In the genomic region with DNA sequence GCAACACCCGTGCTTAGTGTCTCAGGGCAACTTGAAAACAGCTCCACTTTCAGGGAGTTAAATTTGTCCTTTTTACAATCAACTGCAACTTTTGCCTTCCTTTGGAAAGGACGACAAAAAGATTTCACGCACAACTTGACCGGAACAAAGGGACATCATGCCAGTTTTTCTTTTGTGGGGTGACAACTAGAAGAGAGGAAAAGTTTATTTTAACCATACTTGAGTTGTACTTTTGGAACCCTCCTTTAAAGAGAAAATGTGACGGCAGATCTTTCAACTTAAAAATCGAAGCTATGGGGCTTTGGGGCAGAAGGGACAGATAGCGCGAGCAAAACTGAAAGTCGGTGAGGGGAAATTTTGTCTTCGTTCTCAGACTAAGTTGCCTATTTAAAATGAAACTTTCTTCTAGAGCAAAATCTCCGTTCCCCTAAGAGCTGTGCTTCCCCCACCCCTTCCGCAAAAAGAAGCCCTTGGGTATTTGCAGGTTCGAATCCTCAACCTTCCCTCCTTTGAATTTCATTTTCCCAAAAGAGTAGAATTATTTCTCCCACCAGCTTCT, we compare ENCODE assay signal across 12 cellular contexts. TPM values are rescaled to one million over a fixed set of nuclear protein-coding genes. Genes with fewer than 3 reads are reported as not detected.
DNase-seq lines count a peak whose midpoint lies in the region; ATAC-seq, FAIRE-seq and TF ChIP-seq lines count a peak whose summit lies in the region.
"Had no signal": no experiment of that assay in that cellular context is flagged by ENCODE, and none has a peak within 500 bp of the region (broad histone marks: within the 10 kb centered on the region; RNA-seq: fewer than 3 reads in every experiment).

No MANE protein-coding gene starts in this region.

- dilution Hi-C loops in mammary epithelial cell (cut with HindIII; ENCODE audit: low sequenced_read_pairs), result no loop called here

- no peaks in the 10 kb centered on the region for H4K20me1 ChIP-seq in GM12878 (ENCODE audit: control insufficient read depth, insufficient read depth)
- no peaks in the 10 kb centered on the region for H4K20me1 ChIP-seq in neural cell (ENCODE audit: insufficient read depth)
- H4K20me1 ChIP-seq in mammary epithelial cell (ENCODE audit: insufficient read depth, low read length), result no peaks in the 10 kb centered on the region

- peak; percentile 55 for ATAC-seq in GM12878
- no peak for ATAC-seq in HG03159 (IDR thresholded peaks at IDR 0.05; ENCODE audit: unreplicated experiment)
- ATAC-seq in sciatic nerve, result no peak

- peak overlapping the region; percentile 25; the same call in 1 of the 2 replicates for H3K4me2 ChIP-seq in GM12878 (ENCODE audit: control insufficient read depth, insufficient read depth)
- H3K4me2 ChIP-seq in neural cell (ENCODE audit: low read length), result no peak overlapping the region
- no peak overlapping the region for H3K4me2 ChIP-seq in mammary epithelial cell (ENCODE audit: insufficient read depth, low read depth, low read length)

- H3K4me1 ChIP-seq in GM12878 (ENCODE audit: control insufficient read depth, insufficient read depth, low read length) (no peaks in the 10 kb centered on the region), mammary epithelial cell (ENCODE audit: insufficient read depth, low read length) (peaks cover 5% of the 10 kb centered on the region), uterus (peaks cover 0 to 8% of the 10 kb centered on the region in 2 donors)

- intact Hi-C loops in GM12878 (cut with micrococcal nuclease; ENCODE audit: unreplicated experiment), result no loop called here
- intact Hi-C loops in sciatic nerve (cut with DNase I), result no loop called here
- intact Hi-C loops in mammary epithelial cell (cut with micrococcal nuclease), result no loop called here
- intact Hi-C loops in uterus (cut with DNase I; ENCODE audit: low total_unique reads), result loop anchor here (10.0 kb wide), 1 partner anchor 685 kb away; no protein-coding TSS in a partner anchor

- peaks cover 88% of the 10 kb centered on the region for H3K27me3 ChIP-seq in H7 (ENCODE audit: control insufficient read depth, insufficient read depth, low read length)
- H3K27me3 ChIP-seq in GM12878 (replicated peaks in 1 of 2; ENCODE audit: control insufficient read depth in 2 of 2, insufficient read depth in 2 of 2, low read length in 1 of 2), result peaks cover 1 to 11% of the 10 kb centered on the region in 2 experiments; a peak in 3 of 4 replicates
- H3K27me3 ChIP-seq in neural cell (ENCODE audit: insufficient read depth, low read depth, low read length), result peaks cover 96% of the 10 kb centered on the region
- peaks cover 75% of the 10 kb centered on the region for H3K27me3 ChIP-seq in mammary epithelial cell (ENCODE audit: insufficient read depth, low read length)
- peaks cover 24 to 78% of the 10 kb centered on the region in 2 donors for H3K27me3 ChIP-seq in uterus

- SMC1A ChIA-PET in GM12878 (lab: Charles Lee; ENCODE audit: uncharacterized antibody, unreplicated experiment), result interaction anchor here (0.5 kb wide), 1 partner anchor 139 kb away, joined by 4 read pairs; no protein-coding TSS in a partner anchor

- RAD21 ChIA-PET in GM12878 (lab: Charles Lee; ENCODE audit: unreplicated experiment), result no interaction called here

- H3K79me2 ChIP-seq in GM12878 (ENCODE audit: control insufficient read depth, insufficient read depth, low read length) (no peaks in the 10 kb centered on the region), neural cell (replicated peaks; ENCODE audit: insufficient read depth, low read length) (no peaks in the 10 kb centered on the region), mammary epithelial cell (ENCODE audit: insufficient read depth, low read length) (no peaks in the 10 kb centered on the region)

- TF ChIP-seq EP300 in GM12878 (IDR thresholded peaks at IDR 0.05; ENCODE audit: borderline replicate concordance in 1 of 2, control insufficient read depth in 1 of 2, low read depth in 2 of 2, low read length in 2 of 2) (no peak), neural cell (conservative IDR thresholded peaks at IDR 0.05; ENCODE audit: poor library complexity, severe bottlenecking) (no peak)

- FAIRE-seq in GM12878 (lab: Jason Lieb, UNC), result no peak

- no peak for TF ChIP-seq POLR2A in GM12878 (IDR thresholded peaks at IDR 0.05; ENCODE audit: low read depth, low read length)
- no peak for TF ChIP-seq POLR2A in uterus (IDR thresholded peaks at IDR 0.05)

- DNase-seq in ELF-1 (ENCODE audit: low read depth, low spot score) (peak; percentile 16), H7 (no peak), GM12878 (ENCODE audit: low read depth, low spot score) (no peak), sciatic nerve (ENCODE audit: low spot score) (no peak), mammary epithelial cell (no peak), uterus (no peak)
- DNase-seq: DMS 273 treated with DMSO at 0.1 percent for 48 hours, NCI-H1105, NCI-H526 treated with DMSO at 0.1 percent for 48 hours had no signal

- 27% methylated on average over 13 of the region's 13 CpGs for whole genome bisulfite sequencing in GM12878 (ENCODE audit: insufficient coverage, insufficient replicate concordance, low lambda C conversion rate, missing lambda C conversion rate)
- 25% methylated on average over 13 of the region's 13 CpGs for WGBS in mammary epithelial cell (ENCODE audit: low coverage, missing lambda C conversion rate)

- H3K9me3 ChIP-seq in GM12878 (replicated peaks; ENCODE audit: control insufficient read depth, insufficient read depth, low read length), result peaks cover 31% of the 10 kb centered on the region; the same call in 2 of the 3 replicates
- H3K9me3 ChIP-seq in neural cell (ENCODE audit: low read length), result no peaks in the 10 kb centered on the region
- peaks cover 14% of the 10 kb centered on the region for H3K9me3 ChIP-seq in mammary epithelial cell (replicated peaks; ENCODE audit: insufficient read depth, low read length)
- no peaks in the 10 kb centered on the region for H3K9me3 ChIP-seq in uterus

- in situ Hi-C loops in GM12878 (cut with MboI), result no loop called here
- in situ Hi-C loops in mammary epithelial cell (cut with MboI; ENCODE audit: low sequenced_read_pairs in 2 of 2), result no loop called here

- POLR2A ChIA-PET in GM12878 (lab: Charles Lee), result interaction anchor here (0.6 kb wide), 1 partner anchor 581 kb away, joined by 5 read pairs; no protein-coding TSS in a partner anchor

- H3K36me3 ChIP-seq in H7 (replicated peaks; ENCODE audit: control insufficient read depth, insufficient read depth, low read length), result no peaks in the 10 kb centered on the region
- H3K36me3 ChIP-seq in GM12878 (ENCODE audit: control insufficient read depth in 2 of 2, insufficient read depth in 2 of 2, low read length in 1 of 2), result no peaks in the 10 kb centered on the region
- H3K36me3 ChIP-seq in neural cell (ENCODE audit: insufficient read depth, low read length), result no peaks in the 10 kb centered on the region
- no peaks in the 10 kb centered on the region for H3K36me3 ChIP-seq in mammary epithelial cell (ENCODE audit: insufficient read depth, low read length)
- no peaks in the 10 kb centered on the region for H3K36me3 ChIP-seq in uterus
- H3K36me3 ChIP-seq: SJSA1 had no signal

- no peak overlapping the region for H3K27ac ChIP-seq in GM12878 (ENCODE audit: control insufficient read depth, insufficient read depth)
- no peak overlapping the region for H3K27ac ChIP-seq in neural cell (ENCODE audit: low read length)
- no peak overlapping the region for H3K27ac ChIP-seq in mammary epithelial cell (ENCODE audit: insufficient read depth, low read depth, low read length)
- no peak overlapping the region for H3K27ac ChIP-seq in uterus
- H3K27ac ChIP-seq: SJSA1 had no signal

- TF ChIP-seq CTCF in GM12878 (IDR thresholded peaks at IDR 0.05 in 2 of 3, conservative IDR thresholded peaks at IDR 0.05 in 1 of 3; ENCODE audit: control insufficient read depth in 2 of 3, extremely low read depth in 1 of 3, insufficient read depth in 1 of 3, low read depth in 3 of 3, low read length in 3 of 3) (no peak), neural cell (IDR thresholded peaks at IDR 0.05; ENCODE audit: poor library complexity, severe bottlenecking) (no peak), mammary epithelial cell (conservative IDR thresholded peaks at IDR 0.05 in 1 of 2, IDR thresholded peaks at IDR 0.05 in 1 of 2; ENCODE audit: extremely low read depth in 1 of 2, insufficient read depth in 1 of 2, low read depth in 1 of 2, low read length in 2 of 2) (no peak), uterus (IDR thresholded peaks at IDR 0.05) (no peak)

- CTCF ChIA-PET in GM12878 (lab: Yijun Ruan, JAX) (interaction anchor here (0.6 kb wide), 1 partner anchor 1604 kb away, joined by 3 read pairs; no protein-coding TSS in a partner anchor), mammary epithelial cell (lab: Charles Lee; ENCODE audit: low non-redundant PET) (no interaction called here)

- no TSS peak for BruUV-seq in GM12878 (replicated peaks; lab: Mats Ljungman, UMichigan)
- no TSS peak for BruUV-seq in mammary epithelial cell (replicated peaks; lab: Mats Ljungman, UMichigan)

- H3K4me3 ChIP-seq in H7 (ENCODE audit: insufficient read depth, low read depth, low read length), result peak overlapping the region; percentile 8; the same call in 1 of the 2 replicates
- peak overlapping the region; percentile 32; the same call in 1 of the 2 replicates for H3K4me3 ChIP-seq in GM12878
- H3K4me3 ChIP-seq in neural cell (ENCODE audit: low read length), result no peak overlapping the region
- no peak overlapping the region for H3K4me3 ChIP-seq in mammary epithelial cell (replicated peaks in 1 of 3; ENCODE audit: insufficient read depth in 1 of 3, low read depth in 2 of 3, low read length in 3 of 3)
- H3K4me3 ChIP-seq in uterus, result no peak overlapping the region
- H3K4me3 ChIP-seq: SJSA1 had no signal

- H3K9ac ChIP-seq in GM12878 (ENCODE audit: control insufficient read depth, insufficient read depth, low read length) (no peak overlapping the region), neural cell (ENCODE audit: low read length) (no peak overlapping the region), mammary epithelial cell (ENCODE audit: insufficient read depth, low read length) (no peak overlapping the region)

- H3K9me2 ChIP-seq in neural cell (ENCODE audit: insufficient read depth, low read length), result no peaks in the 10 kb centered on the region

- TF ChIP-seq RAD21 in GM12878 (IDR thresholded peaks at IDR 0.05; ENCODE audit: insufficient read depth, low read depth, low read length) (no peak), neural cell (conservative IDR thresholded peaks at IDR 0.05) (no peak)

- H3F3A ChIP-seq in neural cell (ENCODE audit: insufficient read depth, low read length, poor library complexity, severe bottlenecking), result no peaks in the 10 kb centered on the region

- H2AFZ ChIP-seq in GM12878 (ENCODE audit: control insufficient read depth, low read depth, low read length) (no peak overlapping the region), neural cell (ENCODE audit: low read depth, low read length) (no peak overlapping the region), mammary epithelial cell (ENCODE audit: low read depth, low read length) (no peak overlapping the region)

RNA-seq across cellular contexts. Expression of gene ONECUT2, which starts 5.5 kb away (rescaled TPM):
- total RNA-seq in H7 (2014; rRNA removed; shearing (Covaris generic)), result 0.62 and 0.89 TPM in 2 replicates
- total RNA-seq in GM12878 (2013; cell fraction: nucleolus; rRNA removed), result not detected in 2 replicates
- total RNA-seq in GM12878 (2014; rRNA removed) (not detected in 2 replicates), GM12878 (2014; rRNA removed; fragmentation: Illumina TruSeq; extraction: Trizol) (not detected in 2 replicates), GM12878 (2021) (0.03 TPM in 2 replicates), sciatic nerve (not detected), mammary epithelial cell (under 1 TPM; under 0.01 to 0.31 TPM), uterus (under 1 TPM in 1 of 4 donors, not detected in 3; 0.07 TPM)
- polyA plus RNA-seq in GM12878 (2011; ENCODE audit: low read depth), result not detected
- polyA plus RNA-seq in GM12878 (2011; rRNA removed) (not detected in 2 replicates), GM12878 (2014; fragmentation: Illumina TruSeq; extraction: Trizol) (not detected in 2 replicates), GM12878 (2014; fragmentation: Nextera tagmentation; extraction: Ambion mirVana) (not detected), GM12878 (2014; rRNA removed) (not detected in 2 replicates), GM12878 (2016; fragmentation: Nextera tagmentation; extraction: Ambion mirVana) (under 1 TPM in 1 of 2 experiments, not detected in 1; 0.01 TPM), neural cell (3.9 and 4.3 TPM in 2 replicates), mammary epithelial cell (0.01 TPM)
- not detected in 2 replicates for polyA plus RNA-seq in GM12878 (2011; cell fraction: cytosol; rRNA removed)
- polyA plus RNA-seq in GM12878 (2011; cell fraction: nucleus; rRNA removed), result not detected in 2 replicates
- not detected in 2 replicates for polyA plus RNA-seq in GM12878 (2012)
- not detected in 2 replicates for polyA minus RNA-seq in GM12878 (2011; rRNA and poly(A)+ RNA removed)
- polyA minus RNA-seq in GM12878 (2011; cell fraction: cytosol; rRNA and poly(A)+ RNA removed), result not detected in 2 replicates
- not detected in 2 replicates for polyA minus RNA-seq in GM12878 (2011; cell fraction: nucleus; rRNA and poly(A)+ RNA removed)
- polyA minus RNA-seq in neural cell (20.2 and 27.1 TPM in 2 replicates), mammary epithelial cell (0.57 TPM)

Comparison
In these comparisons a context has a peak if more than half of its experiments do, and no peak if none do; other contexts are left out.
1. H3K4me3 ChIP-seq: peak in H7 (single experiment) and GM12878 (single experiment); none in neural cell (single experiment), mammary epithelial cell (0 of 3) and uterus (0 of 2).